16 cellular contexts compared by ENCODE assay signal in genomic region chr11:3087373-3087772, GRCh38. TPM values are rescaled to one million over a fixed set of nuclear protein-coding genes. Genes with fewer than 3 reads are reported as not detected.
DNase-seq lines count a peak whose midpoint lies in the region; ATAC-seq, FAIRE-seq and TF ChIP-seq lines count a peak whose summit lies in the region.
"Had no signal": no experiment of that assay in that cellular context is flagged by ENCODE, and none has a peak within 500 bp of the region (broad histone marks: within the 10 kb centered on the region; RNA-seq: fewer than 3 reads in every experiment).

No MANE protein-coding gene starts in this region.

- no peak for FAIRE-seq in kidney (lab: Jason Lieb, UNC)
- FAIRE-seq: A204.1, HTR-8/SVneo had no signal

- no peak overlapping the region for H3K4me2 ChIP-seq in GM23248 (ENCODE audit: unreplicated experiment)

- no peak for TF ChIP-seq CTCF in heart right ventricle (IDR thresholded peaks at IDR 0.05)
- TF ChIP-seq CTCF in GM13977 (IDR thresholded peaks at IDR 0.05; ENCODE audit: extremely low read depth, insufficient read depth, missing control alignments): no peak
- no peak for TF ChIP-seq CTCF in kidney (IDR thresholded peaks at IDR 0.05; ENCODE audit: borderline replicate concordance, extremely low read depth, insufficient read depth)

- no peak overlapping the region for H2AFZ ChIP-seq in GM23248

- H3K36me3 ChIP-seq in heart right ventricle (peaks cover 0 to 48% (median 0%) of the 10 kb centered on the region in 9 donors), kidney (ENCODE audit: control insufficient read depth in 1 of 2, insufficient read depth in 2 of 2, low read length in 2 of 2) (no peaks in the 10 kb centered on the region), GM23248 (ENCODE audit: low read depth) (no peaks in the 10 kb centered on the region)
- H3K36me3 ChIP-seq: BE2C, HAP-1 had no signal

- peaks cover 0 to 10% (median 5%) of the 10 kb centered on the region in 9 donors for H3K4me1 ChIP-seq in heart right ventricle
- H3K4me1 ChIP-seq in kidney (ENCODE audit: control insufficient read depth in 1 of 2, insufficient read depth in 1 of 2, low read depth in 1 of 2, low read length in 2 of 2): peaks cover 0 to 2% of the 10 kb centered on the region in 2 donors
- no peaks in the 10 kb centered on the region for H3K4me1 ChIP-seq in GM23248 (ENCODE audit: insufficient read depth)
- H3K4me1 ChIP-seq: BE2C, Caco-2, HAP-1 had no signal

- H3K27ac ChIP-seq in heart right ventricle (no peak overlapping the region), kidney (ENCODE audit: low read depth in 2 of 2, low read length in 2 of 2) (no peak overlapping the region), GM23248 (no peak overlapping the region)
- H3K27ac ChIP-seq: C4-2B had no signal

- in situ Hi-C loops in GM13977 (cut with MboI; ENCODE audit: low pct_unique_long_range_greater_than_20kb, low sequenced_read_pairs, unreplicated experiment) (no loop called here), GM23248 (cut with MboI) (no loop called here)

- peak; percentile 31 for DNase-seq in Right ventricle myocardium superior
- no peak for DNase-seq in heart right ventricle
- DNase-seq in GM13977 (ENCODE audit: low spot score): peak; percentile 5
- peak; percentile 60 for DNase-seq in kidney
- DNase-seq in A172 (ENCODE audit: low spot score): no peak
- no peak for DNase-seq in GM23248
- DNase-seq: BE2C; Caco-2; CD8-positive, alpha-beta T cell; GDM1; GOT3 had no signal

- H3K9me3 ChIP-seq in heart right ventricle (no peaks in the 10 kb centered on the region), kidney (ENCODE audit: control insufficient read depth in 1 of 2, low read length in 2 of 2) (no peaks in the 10 kb centered on the region), GM23248 (ENCODE audit: low read depth) (no peaks in the 10 kb centered on the region)
- H3K9me3 ChIP-seq: BE2C, Caco-2, HAP-1 had no signal

- intact Hi-C loops in Right ventricle myocardium superior (cut with DNase I): loop anchor here (5.0 kb wide), 1 partner anchor 35 kb away; no protein-coding TSS in a partner anchor
- intact Hi-C loops in heart right ventricle (cut with DNase I): loop anchor here in 1 of 10 donors (5.0 kb wide), 1 partner anchor 35 kb away; no protein-coding TSS in a partner anchor
- intact Hi-C loops in kidney (cut with DNase I): no loop called here

- no peaks in the 10 kb centered on the region for H4K20me1 ChIP-seq in GM23248 (ENCODE audit: insufficient read depth)

- H3F3A ChIP-seq in GM23248 (ENCODE audit: insufficient read depth): no peaks in the 10 kb centered on the region

- 92 to 94% methylated on average over 11 of the region's 11 CpGs for WGBS in heart right ventricle, 2 donors
- 90 to 94% methylated on average over 4 to 9 of the region's 11 CpGs for WGBS in GM23248 (ENCODE audit: low coverage in 1 of 2, low lambda C conversion rate in 2 of 2, missing lambda C conversion rate in 2 of 2), 2 experiments

- ATAC-seq in Right ventricle myocardium superior (ENCODE audit: poor library complexity): no peak
- no peak for ATAC-seq in heart right ventricle
- ATAC-seq in HG03457 (IDR thresholded peaks at IDR 0.05; ENCODE audit: unreplicated experiment): no peak
- ATAC-seq: CD8-positive, alpha-beta T cell had no signal

- no peaks in the 10 kb centered on the region for H3K9me2 ChIP-seq in GM23248 (ENCODE audit: insufficient read depth)

- no peak overlapping the region for H3K9ac ChIP-seq in kidney (ENCODE audit: low read length in 2 of 2)
- H3K9ac ChIP-seq in GM23248: no peak overlapping the region

- H3K79me2 ChIP-seq in GM23248 (ENCODE audit: insufficient read depth): no peaks in the 10 kb centered on the region

- H3K4me3 ChIP-seq in heart right ventricle (no peak overlapping the region), kidney (ENCODE audit: low read length in 2 of 2) (no peak overlapping the region), GM23248 (no peak overlapping the region)
- H3K4me3 ChIP-seq: HAP-1 had no signal

- H3K27me3 ChIP-seq in heart right ventricle: peaks cover 0 to 6% (median 0%) of the 10 kb centered on the region in 7 donors
- no peaks in the 10 kb centered on the region for H3K27me3 ChIP-seq in GM23248 (replicated peaks; ENCODE audit: insufficient read depth)
- H3K27me3 ChIP-seq: BE2C had no signal

RNA-seq across cellular contexts. Expression of gene CARS1, which starts 30.1 kb away (rescaled TPM):
- 12.8 TPM for total RNA-seq in Right ventricle myocardium superior
- total RNA-seq in heart right ventricle: 10 to 100 TPM; 12.5 to 24.6 (median 15.9) TPM
- 10 to 100 TPM; 14.8 to 24.2 TPM for polyA plus RNA-seq in heart right ventricle
- 49.5 TPM for total RNA-seq in kidney
- 26.5 TPM for polyA plus RNA-seq in kidney (ENCODE audit: insufficient read depth, low read depth, low replicate concordance)
- 57.2 and 60.4 TPM in 2 replicates for total RNA-seq in A172 (2014; rRNA removed; shearing (Covaris generic))
- total RNA-seq in GM23248 (2014; rRNA removed; shearing (Covaris generic)): 111 and 125 TPM in 2 replicates
- 115 and 120 TPM in 2 replicates for polyA plus RNA-seq in GM23248 (2016; fragmentation: Nextera tagmentation; extraction: Ambion mirVana)

Comparison
In these comparisons a context has a peak if more than half of its experiments do, and no peak if none do; other contexts are left out.
1. DNase-seq: peak in Right ventricle myocardium superior (single experiment), GM13977 (single experiment) and kidney (single experiment); none in heart right ventricle (0 of 2), A172 (single experiment) and GM23248 (single experiment).